Comparison of ENCODE assay signal across 7 cellular contexts in the genomic region with DNA sequence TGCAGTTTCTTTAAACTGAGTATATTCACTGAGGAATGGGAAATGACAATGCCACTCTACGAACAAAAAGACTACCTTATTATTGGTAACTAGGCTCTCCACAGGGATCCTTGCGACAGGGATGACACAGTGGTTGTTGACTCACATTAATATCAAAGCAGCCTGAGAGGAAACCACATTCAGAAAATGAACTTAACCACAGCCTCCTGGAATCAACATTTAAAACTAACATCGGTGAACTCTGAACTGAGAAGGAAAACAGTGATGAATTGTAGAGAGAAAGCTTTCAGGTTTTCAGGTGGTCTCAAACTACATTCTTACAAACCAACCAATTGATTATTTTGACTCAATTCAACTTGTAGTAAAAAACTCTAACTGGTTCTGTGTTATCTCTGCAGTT.
DNase-seq lines count a peak whose midpoint lies in the region; ATAC-seq and FAIRE-seq lines count a peak whose summit lies in the region.

No MANE protein-coding gene starts in this region.

- H3K27me3 Mint-ChIP-seq in activated CD4-positive, alpha-beta memory T cell treated with anti-CD3 and anti-CD28 coated beads, Interleukin-2, amount 10 ng/mL, durations not matched to agents 7 days and 5 days, result no peaks in the 10 kb centered on the region

- H3K4me3 Mint-ChIP-seq in activated CD4-positive, alpha-beta memory T cell treated with anti-CD3 and anti-CD28 coated beads, Interleukin-2, amount 10 ng/mL, durations not matched to agents 7 days and 5 days, result no peak overlapping the region

- ATAC-seq in GM18511 (IDR thresholded peaks at IDR 0.05; ENCODE audit: unreplicated experiment), result peak; percentile 48
- peak; percentile 29 for ATAC-seq in HG03565 (IDR thresholded peaks at IDR 0.05; ENCODE audit: unreplicated experiment)
- no peak for ATAC-seq in GM19452 (IDR thresholded peaks at IDR 0.05; ENCODE audit: unreplicated experiment)
- no peak for ATAC-seq in HG02588 (IDR thresholded peaks at IDR 0.05; ENCODE audit: unreplicated experiment)

- H3K4me1 Mint-ChIP-seq in activated CD4-positive, alpha-beta memory T cell treated with anti-CD3 and anti-CD28 coated beads, Interleukin-2, amount 10 ng/mL, durations not matched to agents 7 days and 5 days, result peaks cover 45% of the 10 kb centered on the region

- CTCF ChIA-PET in activated CD4-positive, alpha-beta memory T cell treated with anti-CD3 and anti-CD28 coated beads, Interleukin-2, amount 10 ng/mL, durations not matched to agents 7 days and 5 days (lab: Charles Lee), result interaction anchor here (1.0 to 2.0 kb wide), 5 partner anchors 11 to 380 kb away, joined by 3 to 10 read pairs (median 4); a partner anchor contains a TSS

- FAIRE-seq in islet of Langerhans (lab: Jason Lieb, UNC), result peak; percentile 41

- POLR2A ChIA-PET in activated CD4-positive, alpha-beta memory T cell treated with anti-CD3 and anti-CD28 coated beads, Interleukin-2, amount 10 ng/mL, durations not matched to agents 7 days and 5 days (lab: Charles Lee), result interaction anchor here (0.8 to 3.2 kb wide), 6 partner anchors 13 to 375 kb away, joined by 3 to 13 read pairs (median 4); a partner anchor contains a TSS

- peak; percentile 41 for DNase-seq in activated CD4-positive, alpha-beta memory T cell treated with anti-CD3 and anti-CD28 coated beads, Interleukin-2, amount 10 ng/mL, durations not matched to agents 7 days and 5 days
- no peak for DNase-seq in RPMI8226

- H3K27ac Mint-ChIP-seq in activated CD4-positive, alpha-beta memory T cell treated with anti-CD3 and anti-CD28 coated beads, Interleukin-2, amount 10 ng/mL, durations not matched to agents 7 days and 5 days, result peak overlapping the region; percentile 2

- H3K36me3 Mint-ChIP-seq in activated CD4-positive, alpha-beta memory T cell treated with anti-CD3 and anti-CD28 coated beads, Interleukin-2, amount 10 ng/mL, durations not matched to agents 7 days and 5 days (ENCODE audit: low read depth), result no peaks in the 10 kb centered on the region

- H3K9me3 Mint-ChIP-seq in activated CD4-positive, alpha-beta memory T cell treated with anti-CD3 and anti-CD28 coated beads, Interleukin-2, amount 10 ng/mL, durations not matched to agents 7 days and 5 days, result no peaks in the 10 kb centered on the region

Comparison
In these comparisons a context has a peak if more than half of its experiments do, and no peak if none do; other contexts are left out.
1. ATAC-seq: peak in GM18511 (single experiment) and HG03565 (single experiment); none in GM19452 (single experiment) and HG02588 (single experiment).